ENCODE assay signal across 6 cellular contexts in genomic region chr1:153679337-153680119, GRCh38. TPM values are rescaled to one million over a fixed set of nuclear protein-coding genes. Genes with fewer than 3 reads are reported as not detected.
DNase-seq lines count a peak whose midpoint lies in the region; ATAC-seq and TF ChIP-seq lines count a peak whose summit lies in the region.

No MANE protein-coding gene starts in this region.

- TF ChIP-seq CTCF in GM13976 (IDR thresholded peaks at IDR 0.05; ENCODE audit: borderline replicate concordance, control extremely low read depth, extremely low read depth, insufficient read depth, missing control alignments) (no peak), lower leg skin (IDR thresholded peaks at IDR 0.05) (no peak)

- no peak overlapping the region for H3K27ac Mint-ChIP-seq in activated T-helper 17 cell treated with anti-CD3 and anti-CD28 coated beads, Interleukin-2, amount 50 U/mL, for 72 hours

- peaks cover 42% of the 10 kb centered on the region for H3K27me3 Mint-ChIP-seq in activated T-helper 17 cell treated with anti-CD3 and anti-CD28 coated beads, Interleukin-2, amount 50 U/mL, for 72 hours

- peak; percentile 57 for DNase-seq in GM13976 (ENCODE audit: low spot score)
- no peak for DNase-seq in lower leg skin (ENCODE audit: low spot score in 2 of 2)
- no peak for DNase-seq in SW480 (ENCODE audit: low spot score)
- no peak for DNase-seq in NCI-H1436 (lab: John Stamatoyannopoulos, UW)
- DNase-seq in SIG-M5 (lab: John Stamatoyannopoulos, UW): no peak

- in situ Hi-C loops in GM13976 (cut with MboI; ENCODE audit: low sequenced_read_pairs, unreplicated experiment): loop anchor here (10.0 kb wide), 2 partner anchors 65 to 305 kb away; partner anchors contain the start of gene RAB13

- peak overlapping the region; percentile 41 for H3K4me3 ChIP-seq in lower leg skin (ENCODE audit: low read depth, poor library complexity, severe bottlenecking)

- TF ChIP-seq POLR2A in lower leg skin (IDR thresholded peaks at IDR 0.05): no peak

- ATAC-seq in activated T-helper 17 cell treated with anti-CD3 and anti-CD28 coated beads, Interleukin-2, amount 50 U/mL, for 72 hours (replicated peaks): peak; percentile 56

- H3K4me3 Mint-ChIP-seq in activated T-helper 17 cell treated with anti-CD3 and anti-CD28 coated beads, Interleukin-2, amount 50 U/mL, for 72 hours: peak overlapping the region; percentile 73

- H3K4me1 Mint-ChIP-seq in activated T-helper 17 cell treated with anti-CD3 and anti-CD28 coated beads, Interleukin-2, amount 50 U/mL, for 72 hours: peaks cover 21% of the 10 kb centered on the region

- H3K36me3 Mint-ChIP-seq in activated T-helper 17 cell treated with anti-CD3 and anti-CD28 coated beads, Interleukin-2, amount 50 U/mL, for 72 hours (ENCODE audit: low read depth): peaks cover 5% of the 10 kb centered on the region

- intact Hi-C loops in lower leg skin (cut with DNase I; ENCODE audit: low total_unique reads): loop anchor here (10.0 kb wide), 1 partner anchor 65 kb away; no protein-coding TSS in a partner anchor

- WGBS in lower leg skin, 2 donors: 8 to 9% methylated on average over 47 to 63 of the region's 73 CpGs

- no peaks in the 10 kb centered on the region for H3K9me3 Mint-ChIP-seq in activated T-helper 17 cell treated with anti-CD3 and anti-CD28 coated beads, Interleukin-2, amount 50 U/mL, for 72 hours

RNA-seq across cellular contexts. Expression of gene NPR1, which starts 1.0 kb away (rescaled TPM):
- total RNA-seq in activated T-helper 17 cell treated with anti-CD3 and anti-CD28 coated beads, Interleukin-2, amount 50 U/mL, for 72 hours: under 1 TPM in 1 of 2 donors, not detected in 1; 0.19 TPM
- 10 to 100 TPM in 2 of 4 donors, 1 to 10 TPM in 2; 4.3 to 16.5 (median 7.7) TPM for total RNA-seq in lower leg skin

RNA-seq across cellular contexts. Expression of gene ILF2, which starts 8.7 kb away (rescaled TPM):
- total RNA-seq in activated T-helper 17 cell treated with anti-CD3 and anti-CD28 coated beads, Interleukin-2, amount 50 U/mL, for 72 hours: 100 to 1,000 TPM; 153 to 245 TPM
- 100 to 1,000 TPM in 2 of 4 donors, 10 to 100 TPM in 2; 80.4 to 118 (median 105) TPM for total RNA-seq in lower leg skin

RNA-seq across cellular contexts. Expression of gene SNAPIN, which starts 21.0 kb away (rescaled TPM):
- total RNA-seq in activated T-helper 17 cell treated with anti-CD3 and anti-CD28 coated beads, Interleukin-2, amount 50 U/mL, for 72 hours: 10 to 100 TPM; 27.3 to 29.0 TPM
- total RNA-seq in lower leg skin: 10 to 100 TPM; 34.8 to 60.4 (median 46.9) TPM

RNA-seq across cellular contexts. Expression of gene CHTOP, which starts 45.7 kb away (rescaled TPM):
- 10 to 100 TPM; 70.6 to 88.6 TPM for total RNA-seq in activated T-helper 17 cell treated with anti-CD3 and anti-CD28 coated beads, Interleukin-2, amount 50 U/mL, for 72 hours
- 10 to 100 TPM; 56.1 to 86.9 (median 65.5) TPM for total RNA-seq in lower leg skin

RNA-seq across cellular contexts. Expression of gene INTS3, which starts 48.3 kb away (rescaled TPM):
- total RNA-seq in activated T-helper 17 cell treated with anti-CD3 and anti-CD28 coated beads, Interleukin-2, amount 50 U/mL, for 72 hours: 100 to 1,000 TPM in 1 of 2 donors, 10 to 100 TPM in 1; 49.5 to 103 TPM
- 10 to 100 TPM; 28.0 to 31.5 (median 29.6) TPM for total RNA-seq in lower leg skin

Comparison
In these comparisons a context has a peak if more than half of its experiments do, and no peak if none do; other contexts are left out.
1. RNA of gene NPR1, which starts 1.0 kb away (total RNA-seq): 4.3 to 16.5 TPM in lower leg skin; 0.19 TPM in activated T-helper 17 cell treated with anti-CD3 and anti-CD28 coated beads, Interleukin-2, amount 50 U/mL, for 72 hours; every median in the first group is over 4 times any median in the second.